Comparison of ENCODE assay signal across 14 cellular contexts in genomic region chr11:103958475-103959215, GRCh38.
DNase-seq lines count a peak whose midpoint lies in the region; ATAC-seq and TF ChIP-seq lines count a peak whose summit lies in the region.
"Had no signal": no experiment of that assay in that cellular context is flagged by ENCODE, and none has a peak within 500 bp of the region (broad histone marks: within the 10 kb centered on the region; RNA-seq: fewer than 3 reads in every experiment).

No MANE protein-coding gene starts in this region.

- H3K4me2 ChIP-seq in OCI-LY7 (ENCODE audit: low read length) = peak overlapping the region; percentile 57

- DNase-seq in GM12864 (ENCODE audit: low read depth) (peak; percentile 16), OCI-LY7 (ENCODE audit: low spot score) (no peak), NCI-H128 (lab: John Stamatoyannopoulos, UW; ENCODE audit: unreplicated experiment) (no peak), superior temporal gyrus (ENCODE audit: extremely low spot score) (no peak), A172 (ENCODE audit: low spot score) (no peak), T1000 (lab: John Stamatoyannopoulos, UW) (no peak)
- DNase-seq: AML-193, aorta, NCI-H510A treated with DMSO at 0.1 percent for 48 hours had no signal

- ATAC-seq in GM19455 (IDR thresholded peaks at IDR 0.05; ENCODE audit: unreplicated experiment) = peak; percentile 50
- ATAC-seq in HG03025 (IDR thresholded peaks at IDR 0.05; ENCODE audit: low FRiP score, unreplicated experiment) = peak; percentile 51
- ATAC-seq: Right ventricle myocardium inferior, WTC11 had no signal

- H3K27ac ChIP-seq in OCI-LY7 (ENCODE audit: low read depth, low read length, poor library complexity, severe bottlenecking) = no peak overlapping the region
- H3K27ac ChIP-seq: neutrophil had no signal

- H3K36me3 ChIP-seq in OCI-LY7 (ENCODE audit: insufficient read depth, low read length) = no peaks in the 10 kb centered on the region
- H3K36me3 ChIP-seq: neutrophil had no signal

- H3K9me2 ChIP-seq in OCI-LY7 (ENCODE audit: insufficient read depth, low read length) = no peaks in the 10 kb centered on the region

- peaks cover 22% of the 10 kb centered on the region for H3K4me1 ChIP-seq in OCI-LY7 (ENCODE audit: insufficient read depth, low read length, poor library complexity, severe bottlenecking)

- POLR2A ChIA-PET in OCI-LY7 (lab: Charles Lee) = interaction anchor here (0.6 to 1.5 kb wide), 9 partner anchors 8 to 288 kb away, joined by 3 to 7 read pairs (median 3); no protein-coding TSS in a partner anchor

- TF ChIP-seq CTCF in GM12864 (IDR thresholded peaks at IDR 0.05; ENCODE audit: low read depth, low read length, missing control alignments) (no peak), OCI-LY7 (conservative IDR thresholded peaks at IDR 0.05; ENCODE audit: low read length) (no peak)

- no peaks in the 10 kb centered on the region for H3K9me3 ChIP-seq in OCI-LY7 (ENCODE audit: low read length)
- H3K9me3 ChIP-seq: neutrophil had no signal

- intact Hi-C loops in OCI-LY7 (cut with micrococcal nuclease; ENCODE audit: unreplicated experiment) = no loop called here

- no peaks in the 10 kb centered on the region for H3K79me2 ChIP-seq in OCI-LY7 (ENCODE audit: insufficient read depth, low read depth, low read length)

- no peaks in the 10 kb centered on the region for H4K20me1 ChIP-seq in OCI-LY7 (ENCODE audit: insufficient read depth, low read length)

- CTCF ChIA-PET in OCI-LY7 (lab: Charles Lee; ENCODE audit: unreplicated experiment) = no interaction called here

- H2AFZ ChIP-seq in OCI-LY7 (ENCODE audit: low read length) = peak overlapping the region; percentile 59

- no peak overlapping the region for H3K4me3 ChIP-seq in GM12864 (ENCODE audit: low read depth, low read length)
- no peak overlapping the region for H3K4me3 ChIP-seq in OCI-LY7 (ENCODE audit: low read depth, low read length, poor library complexity, severe bottlenecking)

- no TSS peak for BruUV-seq in OCI-LY7 (replicated peaks; lab: Mats Ljungman, UMichigan)
